ENCODE assay signal across 26 cellular contexts in genomic region chr11:102946237-102946636, GRCh38. TPM values are rescaled to one million over a fixed set of nuclear protein-coding genes. Genes with fewer than 3 reads are reported as not detected.
"Had no signal": no experiment of that assay in that cellular context is flagged by ENCODE, and none has a peak within 500 bp of the region (broad histone marks: within the 10 kb centered on the region; RNA-seq: fewer than 3 reads in every experiment).

No MANE protein-coding gene starts in this region.

- H3K4me1 ChIP-seq: ascending aorta, left ventricle myocardium inferior, right lobe of liver had no signal

- H3K9me3 ChIP-seq: ascending aorta, left ventricle myocardium inferior, neutrophil, ovary, right lobe of liver, thoracic aorta, vagina had no signal

- H3K27me3 ChIP-seq: ascending aorta, right lobe of liver, vagina had no signal

- DNase-seq: activated CD4-positive, alpha-beta T cell treated with anti-CD3 and anti-CD28 coated beads for 36 hours; activated CD4-positive, CD25-positive, alpha-beta regulatory T cell; activated effector memory CD4-positive, alpha-beta T cell treated with Interleukin-2 at 50 U/mL for 16 hours; activated naive CD4-positive, alpha-beta T cell treated with Interleukin-2 at 50 U/mL for 16 hours; activated T-cell treated with anti-CD3 and anti-CD28 coated beads for 4 hours; cortex of kidney; hippocampal formation; left ventricle myocardium inferior; ovary; right lobe of liver; stimulated activated CD4-positive, alpha-beta T cell treated with anti-CD3 and anti-CD28 coated beads, Interleukin-4, amount 100 ng/mL, for 1 hour; T-helper 1 cell; trophoblast cell had no signal

- ATAC-seq: activated CD4-positive, alpha-beta T cell treated with anti-CD3 and anti-CD28 coated beads for 36 hours; right lobe of liver had no signal

- H3K4me3 ChIP-seq: ascending aorta, left ventricle myocardium inferior, ovary, right lobe of liver, thoracic aorta, vagina had no signal

- H3K27ac ChIP-seq: ascending aorta, left ventricle myocardium inferior, neutrophil, ovary, right lobe of liver, thoracic aorta, vagina had no signal

- H3K36me3 ChIP-seq: ascending aorta, left ventricle myocardium inferior, neutrophil, ovary, right lobe of liver, thoracic aorta, vagina had no signal

RNA-seq across cellular contexts. Expression of gene MMP13, which starts 9.3 kb away (rescaled TPM):
- total RNA-seq: activated CD4-positive, alpha-beta T cell treated with anti-CD3 and anti-CD28 coated beads for 36 hours; ascending aorta; cardiac septum; endothelial cell of umbilical vein; frontal cortex; left ventricle myocardium inferior; lung microvascular endothelial cell; mesenteric fat pad; mucosa of gallbladder; ovary; progenitor cell of endocrine pancreas; renal cortical epithelial cell; right lobe of liver; skeletal muscle tissue; thoracic aorta had no signal
